8 cellular contexts compared by ENCODE assay signal in the genomic region with DNA sequence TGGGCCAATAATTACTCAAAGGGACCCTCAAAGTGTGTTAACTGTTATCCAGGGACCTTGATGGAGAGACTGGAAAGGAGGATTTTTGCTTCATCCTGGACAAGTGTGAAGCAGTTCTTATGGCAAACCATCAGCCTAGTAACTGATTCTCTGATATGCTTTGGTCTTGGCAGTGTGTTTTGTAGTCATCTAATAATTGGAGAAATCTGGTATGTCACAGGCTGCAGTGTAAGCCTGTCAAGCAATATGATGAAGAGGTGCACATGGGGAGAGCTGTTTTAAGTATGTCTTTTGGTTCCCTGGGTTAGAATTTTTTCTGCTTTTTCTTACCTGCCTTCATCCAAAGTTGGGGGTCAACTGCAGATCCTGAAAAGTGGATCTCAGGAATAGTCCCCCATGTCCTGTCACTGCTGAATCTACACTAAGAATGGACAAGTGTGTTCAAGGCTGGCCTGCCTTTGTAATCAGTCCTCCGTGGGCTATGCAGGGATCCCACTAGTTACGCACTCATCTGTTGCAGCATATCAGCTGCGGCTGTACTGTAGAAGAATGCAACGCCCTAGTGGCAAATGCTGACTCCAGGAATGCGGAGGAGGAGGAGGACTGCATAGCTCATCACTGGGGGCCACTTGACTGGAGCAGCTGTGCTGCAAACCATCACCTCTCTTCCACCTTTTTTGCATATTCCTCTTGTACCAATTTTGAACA. TPM values are rescaled to one million over a fixed set of nuclear protein-coding genes. Genes with fewer than 3 reads are reported as not detected.
A peak's percentile ranks its signal among the peaks of the same experiment; 100 is the strongest.
DNase-seq lines count a peak whose midpoint lies in the region; ATAC-seq, FAIRE-seq and TF ChIP-seq lines count a peak whose summit lies in the region.

No MANE protein-coding gene starts in this region.

- FAIRE-seq in H54 (lab: Jason Lieb, UNC): peak; percentile 85

- peak; percentile 93 for DNase-seq in H54 (ENCODE audit: insufficient read length, low spot score)
- DNase-seq in RWPE2 (ENCODE audit: low spot score): peak; percentile 78
- peak; percentile 64 for DNase-seq in colonic mucosa
- no peak for DNase-seq in right lobe of liver
- no peak for DNase-seq in glutamatergic neuron

- no peak for TF ChIP-seq CTCF in RWPE2 (IDR thresholded peaks at IDR 0.05; ENCODE audit: poor library complexity, severe bottlenecking)
- no peak for TF ChIP-seq CTCF in colonic mucosa (IDR thresholded peaks at IDR 0.05)
- no peak for TF ChIP-seq CTCF in right lobe of liver (IDR thresholded peaks at IDR 0.05)
- no peak for TF ChIP-seq CTCF in glutamatergic neuron (IDR thresholded peaks at IDR 0.05; ENCODE audit: partially characterized antibody, unreplicated experiment)

- H3K27me3 Mint-ChIP-seq in glutamatergic neuron (ENCODE audit: unreplicated experiment): peaks cover 4% of the 10 kb centered on the region

- H3K36me3 Mint-ChIP-seq in glutamatergic neuron (ENCODE audit: unreplicated experiment): no peaks in the 10 kb centered on the region

- H3K4me1 Mint-ChIP-seq in glutamatergic neuron (ENCODE audit: low read depth, unreplicated experiment): peaks cover 38% of the 10 kb centered on the region

- H3K9me3 Mint-ChIP-seq in glutamatergic neuron (ENCODE audit: unreplicated experiment): peaks cover 6% of the 10 kb centered on the region

- no peak overlapping the region for H3K27ac Mint-ChIP-seq in glutamatergic neuron (ENCODE audit: unreplicated experiment)

- no peak overlapping the region for H3K4me3 Mint-ChIP-seq in glutamatergic neuron (ENCODE audit: unreplicated experiment)

- 22% methylated on average over 5 of the region's 5 CpGs for WGBS in right lobe of liver (ENCODE audit: insufficient coverage, low coverage, low lambda C conversion rate, missing lambda C conversion rate)

- peak overlapping the region in 1 of 2 donors; percentile 97 for H3K9ac ChIP-seq in colonic mucosa (ENCODE audit: low read depth in 2 of 2, low read length in 2 of 2)

- TF ChIP-seq POLR2A in H54 (IDR thresholded peaks at IDR 0.05; ENCODE audit: low read depth, low read length) (peak; percentile 33; the same call in 1 of the 2 replicates), right lobe of liver (IDR thresholded peaks at IDR 0.05) (peak; percentile 30)

- H3K4me1 ChIP-seq in RWPE2 (ENCODE audit: insufficient read depth, poor library complexity, severe bottlenecking): peaks cover 45% of the 10 kb centered on the region
- H3K4me1 ChIP-seq in colonic mucosa: peaks cover 27% of the 10 kb centered on the region
- peaks cover 0 to 62% (median 22%) of the 10 kb centered on the region in 4 donors for H3K4me1 ChIP-seq in right lobe of liver

- H3K27ac ChIP-seq in RWPE2 (ENCODE audit: poor library complexity, severe bottlenecking): peak overlapping the region; percentile 75
- peak overlapping the region; percentile 87 for H3K27ac ChIP-seq in colonic mucosa
- peak overlapping the region; percentile 0 to 97 (median 97) for H3K27ac ChIP-seq in right lobe of liver
- H3K27ac ChIP-seq in temporal lobe (ENCODE audit: low read depth, low read length): peak overlapping the region; percentile 38

- ATAC-seq in RWPE2 (ENCODE audit: low read depth): peak; percentile 73
- peak in 1 of 4 donors; percentile 4 for ATAC-seq in right lobe of liver
- no peak for ATAC-seq in HG02884 (IDR thresholded peaks at IDR 0.05; ENCODE audit: unreplicated experiment)
- no peak for ATAC-seq in GM21619 (IDR thresholded peaks at IDR 0.05; ENCODE audit: unreplicated experiment)

- peaks cover 3% of the 10 kb centered on the region for H3K36me3 ChIP-seq in RWPE2 (ENCODE audit: low read depth)
- no peaks in the 10 kb centered on the region for H3K36me3 ChIP-seq in colonic mucosa
- H3K36me3 ChIP-seq in right lobe of liver: no peaks in the 10 kb centered on the region

- peak overlapping the region; percentile 85 for H3K4me3 ChIP-seq in RWPE2 (ENCODE audit: severe bottlenecking)
- H3K4me3 ChIP-seq in colonic mucosa: peak overlapping the region; percentile 69
- H3K4me3 ChIP-seq in right lobe of liver: peak overlapping the region in 1 of 3 donors; percentile 88

- H3K27me3 ChIP-seq in RWPE2 (ENCODE audit: insufficient read depth, poor library complexity, severe bottlenecking): no peaks in the 10 kb centered on the region
- H3K27me3 ChIP-seq in colonic mucosa: no peaks in the 10 kb centered on the region
- no peaks in the 10 kb centered on the region for H3K27me3 ChIP-seq in right lobe of liver

- H3K9me3 ChIP-seq in RWPE2 (ENCODE audit: severe bottlenecking): no peaks in the 10 kb centered on the region
- H3K9me3 ChIP-seq in colonic mucosa: no peaks in the 10 kb centered on the region
- no peaks in the 10 kb centered on the region for H3K9me3 ChIP-seq in right lobe of liver

- intact Hi-C loops in colonic mucosa (cut with DNase I): no loop called here
- intact Hi-C loops in right lobe of liver (cut with DNase I): no loop called here

RNA-seq across cellular contexts. Expression of gene SPTAN1, which starts 1.9 kb away (rescaled TPM):
- total RNA-seq in colonic mucosa (100 to 1,000 TPM; 263 to 282 TPM), right lobe of liver (100 to 1,000 TPM in 2 of 6 experiments, 10 to 100 TPM in 4; 74.6 to 141 (median 98.6) TPM), temporal lobe (862 TPM), glutamatergic neuron (ENCODE audit: unreplicated experiment) (750 TPM)

RNA-seq across cellular contexts. Expression of gene GLE1, which starts 49.8 kb away (rescaled TPM):
- 10 to 100 TPM; 30.7 to 44.5 TPM for total RNA-seq in colonic mucosa
- 10 to 100 TPM; 10.5 to 15.9 (median 13.2) TPM for total RNA-seq in right lobe of liver
- total RNA-seq in temporal lobe: 17.5 TPM
- total RNA-seq in glutamatergic neuron (ENCODE audit: unreplicated experiment): 11.0 TPM

Comparison
In these comparisons a context has a peak if more than half of its experiments do, and no peak if none do; other contexts are left out.
1. DNase-seq: peak in H54 (single experiment), RWPE2 (single experiment) and colonic mucosa (single experiment); none in right lobe of liver (0 of 3) and glutamatergic neuron (single experiment).
2. H3K27ac ChIP-seq: peak in every context shown above with its lines; median percentile 97 in right lobe of liver; 87 in colonic mucosa; 75 in RWPE2; 38 in temporal lobe.